ENCODE assay signal across 15 cellular contexts in genomic region chr3:122014741-122015140, GRCh38. TPM values are rescaled to one million over a fixed set of nuclear protein-coding genes. Genes with fewer than 3 reads are reported as not detected.
DNase-seq lines count a peak whose midpoint lies in the region; ATAC-seq, FAIRE-seq and TF ChIP-seq lines count a peak whose summit lies in the region.
"Had no signal": no experiment of that assay in that cellular context is flagged by ENCODE, and none has a peak within 500 bp of the region (broad histone marks: within the 10 kb centered on the region; RNA-seq: fewer than 3 reads in every experiment).

No MANE protein-coding gene starts in this region.

- peaks cover 3% of the 10 kb centered on the region for H3K4me1 Mint-ChIP-seq in T-helper 17 cell

- H3K4me3 Mint-ChIP-seq in T-helper 17 cell: no peak overlapping the region
- H3K4me3 Mint-ChIP-seq: activated naive CD8-positive, alpha-beta T cell; stimulated activated naive CD8-positive, alpha-beta T cell treated with anti-CD3 and anti-CD28 coated beads, Interleukin-15, Interleukin-2, amounts not matched to agents 100 ng/mL and 50 ng/mL, for 24 hours had no signal

- intact Hi-C loops in psoas muscle (cut with DNase I): no loop called here

- ATAC-seq in GM19372 (IDR thresholded peaks at IDR 0.05; ENCODE audit: low read depth, unreplicated experiment) (peak; percentile 76), HG02938 (IDR thresholded peaks at IDR 0.05; ENCODE audit: unreplicated experiment) (peak; percentile 94), T-helper 17 cell (peak; percentile 50), psoas muscle (no peak)
- ATAC-seq: left cardiac atrium, right lobe of liver had no signal

- H3K4me3 ChIP-seq in psoas muscle: no peak overlapping the region
- H3K4me3 ChIP-seq: right lobe of liver had no signal

- no peak overlapping the region for H3K27ac ChIP-seq in psoas muscle
- H3K27ac ChIP-seq: HL-60, right lobe of liver had no signal

- H3K9me3 ChIP-seq in T-helper 17 cell (ENCODE audit: control insufficient read depth, low read length, poor library complexity, severe bottlenecking) (no peaks in the 10 kb centered on the region), psoas muscle (no peaks in the 10 kb centered on the region)
- H3K9me3 ChIP-seq: right lobe of liver had no signal

- peaks cover 31% of the 10 kb centered on the region for H3K27me3 Mint-ChIP-seq in T-helper 17 cell

- WGBS in psoas muscle, 3 donors: 81 to 90% (median 88%) methylated on average over 1 of the region's 1 CpG

- H3K27ac Mint-ChIP-seq in T-helper 17 cell: no peak overlapping the region
- H3K27ac Mint-ChIP-seq: activated naive CD8-positive, alpha-beta T cell; stimulated activated naive CD8-positive, alpha-beta T cell treated with anti-CD3 and anti-CD28 coated beads, Interleukin-15, Interleukin-2, amounts not matched to agents 100 ng/mL and 50 ng/mL, for 24 hours had no signal

- DNase-seq in GM18507 (ENCODE audit: extremely low spot score, insufficient read length, low read depth): peak; percentile 44
- no peak for DNase-seq in T-helper 17 cell
- DNase-seq in OCI-M1 (lab: John Stamatoyannopoulos, UW): no peak
- DNase-seq in NCI-H510A treated with DMSO at 0.1 percent for 48 hours (lab: John Stamatoyannopoulos, UW): no peak
- DNase-seq in psoas muscle: no peak
- DNase-seq in stimulated activated CD4-positive, alpha-beta T cell treated with anti-CD3 and anti-CD28 coated beads, Interleukin-4, amount 100 ng/mL, for 1 hour: no peak
- DNase-seq: left cardiac atrium, NCI-H2107, right lobe of liver had no signal

- H3K36me3 ChIP-seq in psoas muscle (ENCODE audit: insufficient read depth in 1 of 2, low read depth in 1 of 2): no peaks in the 10 kb centered on the region
- H3K36me3 ChIP-seq: right lobe of liver had no signal

- no peaks in the 10 kb centered on the region for H3K4me1 ChIP-seq in psoas muscle
- H3K4me1 ChIP-seq: right lobe of liver had no signal

- no peak for TF ChIP-seq CTCF in psoas muscle (IDR thresholded peaks at IDR 0.05)

- peaks cover 4% of the 10 kb centered on the region for H3K36me3 Mint-ChIP-seq in T-helper 17 cell (ENCODE audit: low read depth)
- H3K36me3 Mint-ChIP-seq: activated naive CD8-positive, alpha-beta T cell had no signal

- FAIRE-seq in GM18507 (lab: Jason Lieb, UNC): peak; percentile 92
- FAIRE-seq: endothelial cell of umbilical vein had no signal

- peaks cover 0 to 5% (median 4%) of the 10 kb centered on the region in 3 donors for H3K27me3 ChIP-seq in psoas muscle (ENCODE audit: insufficient read depth in 3 of 3, low read length in 2 of 3)
- H3K27me3 ChIP-seq: right lobe of liver had no signal

RNA-seq across cellular contexts. Expression of gene ILDR1, which starts 7.3 kb away (rescaled TPM):
- total RNA-seq in T-helper 17 cell (under 1 TPM in 1 of 2 donors, not detected in 1; 0.32 TPM), psoas muscle (not detected)
- not detected for polyA plus RNA-seq in psoas muscle
- total RNA-seq: endothelial cell of umbilical vein, left cardiac atrium had no signal
- polyA plus RNA-seq: endothelial cell of umbilical vein had no signal

RNA-seq across cellular contexts. Expression of gene CD86, which starts 40.4 kb away (rescaled TPM):
- total RNA-seq in T-helper 17 cell (1 to 10 TPM; 1.3 to 4.3 TPM), psoas muscle (1 to 10 TPM in 2 of 4 donors, under 1 TPM in 2; 0.71 to 1.4 (median 0.99) TPM)
- polyA plus RNA-seq in psoas muscle: under 1 TPM; 0.16 to 0.40 (median 0.24) TPM
- total RNA-seq: endothelial cell of umbilical vein had no signal
- polyA plus RNA-seq: endothelial cell of umbilical vein had no signal

Comparison
In these comparisons a context has a peak if more than half of its experiments do, and no peak if none do; other contexts are left out.
1. ATAC-seq: peak in GM19372 (single experiment), HG02938 (single experiment) and T-helper 17 cell (single experiment); none in psoas muscle (0 of 4).